Comparison of ENCODE assay signal across 15 cellular contexts in genomic region chr10:132655735-132656134, GRCh38.
DNase-seq lines count a peak whose midpoint lies in the region; ATAC-seq and TF ChIP-seq lines count a peak whose summit lies in the region.
"Had no signal": no experiment of that assay in that cellular context is flagged by ENCODE, and none has a peak within 500 bp of the region (broad histone marks: within the 10 kb centered on the region; RNA-seq: fewer than 3 reads in every experiment).

No MANE protein-coding gene starts in this region.

- DNase-seq in dorsolateral prefrontal cortex (peak in 2 of 10 donors; percentile 46 to 48), medulla oblongata (ENCODE audit: extremely low spot score) (peak; percentile 45), psoas muscle (peak; percentile 12 to 22), smooth muscle cell (lab: John Stamatoyannopoulos, UW; ENCODE audit: unreplicated experiment) (no peak)
- DNase-seq in activated T-cell treated with anti-CD3 and anti-CD28 coated beads, Interleukin-2, amount 50 U/mL, for 72 hours = no peak
- no peak for DNase-seq in stimulated activated CD4-positive, alpha-beta T cell treated with anti-CD3 and anti-CD28 coated beads, Interleukin-15, amount 100 ng/mL, for 24 hours
- DNase-seq: BE2C; CD4-positive, alpha-beta memory T cell; DMS153; DMS79 treated with DMSO at 0.1 percent for 48 hours; EL; H9 had no signal

- H3K27me3 ChIP-seq in dorsolateral prefrontal cortex (no peaks in the 10 kb centered on the region), psoas muscle (ENCODE audit: insufficient read depth in 3 of 3, low read length in 2 of 3) (no peaks in the 10 kb centered on the region), smooth muscle cell (ENCODE audit: low read depth) (no peaks in the 10 kb centered on the region)
- H3K27me3 ChIP-seq: BE2C had no signal

- no peaks in the 10 kb centered on the region for H3F3A ChIP-seq in smooth muscle cell (ENCODE audit: low read depth)

- peaks cover 77% of the 10 kb centered on the region for H4K20me1 ChIP-seq in smooth muscle cell (ENCODE audit: low read depth)

- H3K27me3 Mint-ChIP-seq in activated T-cell treated with anti-CD3 and anti-CD28 coated beads, Interleukin-2, amount 50 U/mL, for 72 hours (ENCODE audit: low read depth) = no peaks in the 10 kb centered on the region
- H3K27me3 Mint-ChIP-seq: CD4-positive, alpha-beta memory T cell had no signal

- H3K36me3 ChIP-seq in psoas muscle (ENCODE audit: insufficient read depth in 1 of 2, low read depth in 1 of 2) (peaks cover 0 to 40% of the 10 kb centered on the region in 2 donors), smooth muscle cell (ENCODE audit: low read depth) (no peaks in the 10 kb centered on the region)
- H3K36me3 ChIP-seq: BE2C had no signal

- WGBS in psoas muscle, 3 donors = 91 to 94% (median 92%) methylated on average over 8 of the region's 8 CpGs
- WGBS in smooth muscle cell (ENCODE audit: low lambda C conversion rate) = 99% methylated on average over 8 of the region's 8 CpGs

- H3K79me2 ChIP-seq in smooth muscle cell (ENCODE audit: low read depth) = no peaks in the 10 kb centered on the region

- H3K27ac ChIP-seq in dorsolateral prefrontal cortex (peak overlapping the region in 34 of 59 donors; percentile 6 to 100 (median 58)), psoas muscle (no peak overlapping the region), smooth muscle cell (ENCODE audit: low read depth) (no peak overlapping the region)
- H3K27ac ChIP-seq: A549, C4-2B had no signal

- no peaks in the 10 kb centered on the region for H3K9me3 Mint-ChIP-seq in activated T-cell treated with anti-CD3 and anti-CD28 coated beads, Interleukin-2, amount 50 U/mL, for 72 hours
- H3K9me3 Mint-ChIP-seq: CD4-positive, alpha-beta memory T cell; GM23338; H9 had no signal

- no peaks in the 10 kb centered on the region for H3K4me1 ChIP-seq in psoas muscle
- H3K4me1 ChIP-seq in smooth muscle cell (ENCODE audit: low read depth) = no peaks in the 10 kb centered on the region
- H3K4me1 ChIP-seq: A549 had no signal

- H3K9me3 ChIP-seq in psoas muscle (no peaks in the 10 kb centered on the region), smooth muscle cell (replicated peaks; ENCODE audit: low read depth) (no peaks in the 10 kb centered on the region)
- H3K9me3 ChIP-seq: A549, BE2C had no signal

- H3K4me2 ChIP-seq in smooth muscle cell = no peak overlapping the region
- H3K4me2 ChIP-seq: A549, GM23338 had no signal

- H3K4me3 ChIP-seq in dorsolateral prefrontal cortex (no peak overlapping the region), psoas muscle (no peak overlapping the region), smooth muscle cell (no peak overlapping the region)
- H3K4me3 ChIP-seq: A549, GM23338 had no signal

- no peak overlapping the region for H2AFZ ChIP-seq in smooth muscle cell (ENCODE audit: low read depth)
- H2AFZ ChIP-seq: GM23338 had no signal

- no peak overlapping the region for H3K9ac ChIP-seq in smooth muscle cell (ENCODE audit: low read depth)

- peaks cover 0 to 6% of the 10 kb centered on the region in 2 donors for H3K36me3 Mint-ChIP-seq in activated T-cell treated with anti-CD3 and anti-CD28 coated beads, Interleukin-2, amount 50 U/mL, for 72 hours (ENCODE audit: insufficient read depth in 2 of 2)

- no peaks in the 10 kb centered on the region for H3K4me1 Mint-ChIP-seq in activated T-cell treated with anti-CD3 and anti-CD28 coated beads, Interleukin-2, amount 50 U/mL, for 72 hours (ENCODE audit: low read depth)
- H3K4me1 Mint-ChIP-seq: GM23338 had no signal

- TF ChIP-seq CTCF in dorsolateral prefrontal cortex (IDR thresholded peaks at IDR 0.05 in 54 of 56, conservative IDR thresholded peaks at IDR 0.05 in 2 of 56; ENCODE audit: low read depth in 1 of 56, partially characterized antibody in 56 of 56) (no peak), psoas muscle (IDR thresholded peaks at IDR 0.05) (no peak), smooth muscle cell (IDR thresholded peaks at IDR 0.05; ENCODE audit: borderline replicate concordance, insufficient read depth, poor library complexity, severe bottlenecking) (no peak)

- no peak overlapping the region for H3K4me3 Mint-ChIP-seq in activated T-cell treated with anti-CD3 and anti-CD28 coated beads, Interleukin-2, amount 50 U/mL, for 72 hours
- H3K4me3 Mint-ChIP-seq: CD4-positive, alpha-beta memory T cell; GM23338; H9 had no signal

- intact Hi-C loops in dorsolateral prefrontal cortex (cut with DNase I) (loop anchor here (2.0 to 5.0 kb wide), 5 partner anchors 59 to 182 kb away; no protein-coding TSS in a partner anchor), psoas muscle (cut with DNase I) (loop anchor here (5.0 to 10.0 kb wide), 3 partner anchors 129 to 469 kb away; partner anchors contain the start of gene NKX6-2 (in 1 of the 2))

- no peak overlapping the region for H3K27ac Mint-ChIP-seq in activated T-cell treated with anti-CD3 and anti-CD28 coated beads, Interleukin-2, amount 50 U/mL, for 72 hours
- H3K27ac Mint-ChIP-seq: CD4-positive, alpha-beta memory T cell; GM23338; H9 had no signal

- peak in 1 of 4 donors; percentile 14 for ATAC-seq in psoas muscle
- ATAC-seq in activated T-cell treated with anti-CD3 and anti-CD28 coated beads, Interleukin-2, amount 50 U/mL, for 72 hours (replicated peaks in 1 of 2) = no peak

Comparison
In these comparisons a context has a peak if more than half of its experiments do, and no peak if none do; other contexts are left out.
1. DNase-seq: peak in medulla oblongata (single experiment) and psoas muscle (2 of 2); none in activated T-cell treated with anti-CD3 and anti-CD28 coated beads, Interleukin-2, amount 50 U/mL, for 72 hours (0 of 2), stimulated activated CD4-positive, alpha-beta T cell treated with anti-CD3 and anti-CD28 coated beads, Interleukin-15, amount 100 ng/mL, for 24 hours (single experiment) and smooth muscle cell (single experiment).
2. H3K27ac ChIP-seq: peak in dorsolateral prefrontal cortex (34 of 59); none in psoas muscle (single experiment) and smooth muscle cell (single experiment).